10 cellular contexts compared by ENCODE assay signal in genomic region chr13:30308548-30308947, GRCh38. TPM values are rescaled to one million over a fixed set of nuclear protein-coding genes. Genes with fewer than 3 reads are reported as not detected.
A peak's percentile ranks its signal among the peaks of the same experiment; 100 is the strongest.
DNase-seq lines count a peak whose midpoint lies in the region; ATAC-seq and TF ChIP-seq lines count a peak whose summit lies in the region.
"Had no signal": no experiment of that assay in that cellular context is flagged by ENCODE, and none has a peak within 500 bp of the region (broad histone marks: within the 10 kb centered on the region; RNA-seq: fewer than 3 reads in every experiment).

No MANE protein-coding gene starts in this region.

- TF ChIP-seq POLR2A in ovary (IDR thresholded peaks at IDR 0.05), result no peak

- H3K9me3 ChIP-seq in psoas muscle, result no peaks in the 10 kb centered on the region
- no peaks in the 10 kb centered on the region for H3K9me3 ChIP-seq in ovary

- POLR2A ChIA-PET in activated CD4-positive, alpha-beta T cell treated with anti-CD3 and anti-CD28 coated beads for 36 hours (lab: Charles Lee), result no interaction called here

- peaks cover 35% of the 10 kb centered on the region for H3K4me1 Mint-ChIP-seq in activated CD4-positive, alpha-beta T cell treated with anti-CD3 and anti-CD28 coated beads for 36 hours

- H3K4me1 ChIP-seq in psoas muscle (peaks cover 37% of the 10 kb centered on the region), ovary (ENCODE audit: insufficient read depth) (peaks cover 1% of the 10 kb centered on the region)

- peak overlapping the region; percentile 44 for H3K27ac Mint-ChIP-seq in activated CD4-positive, alpha-beta T cell treated with anti-CD3 and anti-CD28 coated beads for 36 hours

- WGBS in psoas muscle, 3 donors, result 79 to 89% (median 81%) methylated on average over 4 of the region's 4 CpGs
- WGBS in ovary, 3 donors, result 80 to 87% (median 84%) methylated on average over 4 of the region's 4 CpGs

- H3K4me3 ChIP-seq in brain microvascular endothelial cell (ENCODE audit: low read depth, low read length) (no peak overlapping the region), psoas muscle (peak overlapping the region; percentile 100), ovary (no peak overlapping the region)

- no peaks in the 10 kb centered on the region for H3K27me3 ChIP-seq in brain microvascular endothelial cell (replicated peaks)
- H3K27me3 ChIP-seq in psoas muscle (ENCODE audit: insufficient read depth in 3 of 3, low read length in 2 of 3), result no peaks in the 10 kb centered on the region
- H3K27me3 ChIP-seq in ovary, result no peaks in the 10 kb centered on the region

- no peaks in the 10 kb centered on the region for H3K36me3 ChIP-seq in brain microvascular endothelial cell (replicated peaks)
- H3K36me3 ChIP-seq in psoas muscle (ENCODE audit: insufficient read depth in 1 of 2, low read depth in 1 of 2), result no peaks in the 10 kb centered on the region
- no peaks in the 10 kb centered on the region for H3K36me3 ChIP-seq in ovary

- TF ChIP-seq EP300 in ovary (IDR thresholded peaks at IDR 0.05), result no peak

- no peaks in the 10 kb centered on the region for H3K9me3 Mint-ChIP-seq in activated CD4-positive, alpha-beta T cell treated with anti-CD3 and anti-CD28 coated beads for 36 hours (ENCODE audit: low read depth)

- H3K27ac ChIP-seq in brain microvascular endothelial cell (peak overlapping the region; percentile 31), psoas muscle (no peak overlapping the region), ovary (no peak overlapping the region)

- TF ChIP-seq CTCF in brain microvascular endothelial cell (IDR thresholded peaks at IDR 0.05; ENCODE audit: low read depth, low read length, missing control alignments) (no peak), psoas muscle (IDR thresholded peaks at IDR 0.05) (no peak), ovary (IDR thresholded peaks at IDR 0.05) (no peak)

- intact Hi-C loops in activated CD4-positive, alpha-beta T cell treated with anti-CD3 and anti-CD28 coated beads for 36 hours (cut with DNase I, micrococcal nuclease), result loop anchor here (5.0 kb wide), 4 partner anchors 64 to 739 kb away; no protein-coding TSS in a partner anchor
- intact Hi-C loops in psoas muscle (cut with DNase I) (no loop called here), ovary (cut with DNase I) (loop anchor here in 1 of 4 donors (5.0 kb wide), 1 partner anchor 99 kb away; no protein-coding TSS in a partner anchor)

- peak overlapping the region; percentile 11 for H3K4me3 Mint-ChIP-seq in activated CD4-positive, alpha-beta T cell treated with anti-CD3 and anti-CD28 coated beads for 36 hours

- no peak for ATAC-seq in activated CD4-positive, alpha-beta T cell treated with anti-CD3 and anti-CD28 coated beads for 36 hours
- no peak for ATAC-seq in psoas muscle
- ATAC-seq in HG02798 (IDR thresholded peaks at IDR 0.05; ENCODE audit: poor library complexity, unreplicated experiment), result no peak

- H3K36me3 Mint-ChIP-seq in activated CD4-positive, alpha-beta T cell treated with anti-CD3 and anti-CD28 coated beads for 36 hours (ENCODE audit: low read depth), result no peaks in the 10 kb centered on the region

- in situ Hi-C loops in brain microvascular endothelial cell (cut with HindIII; ENCODE audit: low pct_ligation_motif_present, low sequenced_read_pairs), result no loop called here

- no peaks in the 10 kb centered on the region for H3K27me3 Mint-ChIP-seq in activated CD4-positive, alpha-beta T cell treated with anti-CD3 and anti-CD28 coated beads for 36 hours

- peak; percentile 17 for DNase-seq in activated CD4-positive, alpha-beta T cell treated with anti-CD3 and anti-CD28 coated beads for 36 hours
- DNase-seq in activated CD4-positive, alpha-beta T cell treated with anti-CD3 and anti-CD28 coated beads, Interleukin-2, amount 50 U/mL, for 4 hours, result no peak
- DNase-seq in NAMALWA (ENCODE audit: low spot score) (peak; percentile 31), brain microvascular endothelial cell (peak; percentile 31), psoas muscle (no peak), NCI-H2081 (lab: John Stamatoyannopoulos, UW) (no peak), ovary (no peak)
- DNase-seq: islet precursor cell, NCI-H1105 treated with DMSO at 0.1 percent for 48 hours had no signal

- CTCF ChIA-PET in activated CD4-positive, alpha-beta T cell treated with anti-CD3 and anti-CD28 coated beads for 36 hours (lab: Charles Lee), result interaction anchor here (0.7 to 1.3 kb wide), 4 partner anchors 8 to 60 kb away, joined by 3 to 5 read pairs (median 3); no protein-coding TSS in a partner anchor

RNA-seq across cellular contexts. Expression of gene KATNAL1, which starts 1.2 kb away (rescaled TPM):
- total RNA-seq in activated CD4-positive, alpha-beta T cell treated with anti-CD3 and anti-CD28 coated beads for 36 hours, result 10 to 100 TPM; 10.9 to 12.5 TPM
- total RNA-seq in psoas muscle (10 to 100 TPM in 3 of 4 donors, 1 to 10 TPM in 1; 9.8 to 16.1 (median 15.2) TPM), ovary (10 to 100 TPM; 10.1 to 23.2 (median 18.6) TPM)
- polyA plus RNA-seq in psoas muscle (1 to 10 TPM; 2.2 to 8.0 (median 3.0) TPM), ovary (10 to 100 TPM in 1 of 2 donors, 1 to 10 TPM in 1; 2.9 to 11.6 TPM)

Comparison
In these comparisons a context has a peak if more than half of its experiments do, and no peak if none do; other contexts are left out.
1. DNase-seq: peak in activated CD4-positive, alpha-beta T cell treated with anti-CD3 and anti-CD28 coated beads for 36 hours (single experiment), NAMALWA (single experiment) and brain microvascular endothelial cell (single experiment); none in activated CD4-positive, alpha-beta T cell treated with anti-CD3 and anti-CD28 coated beads, Interleukin-2, amount 50 U/mL, for 4 hours (0 of 2), psoas muscle (0 of 2), NCI-H2081 (0 of 2) and ovary (0 of 5).
2. intact Hi-C loops: an anchor here in activated CD4-positive, alpha-beta T cell treated with anti-CD3 and anti-CD28 coated beads for 36 hours (5.0 kb wide); none called in psoas muscle.